Comparison of ENCODE assay signal across 26 cellular contexts in the genomic region with DNA sequence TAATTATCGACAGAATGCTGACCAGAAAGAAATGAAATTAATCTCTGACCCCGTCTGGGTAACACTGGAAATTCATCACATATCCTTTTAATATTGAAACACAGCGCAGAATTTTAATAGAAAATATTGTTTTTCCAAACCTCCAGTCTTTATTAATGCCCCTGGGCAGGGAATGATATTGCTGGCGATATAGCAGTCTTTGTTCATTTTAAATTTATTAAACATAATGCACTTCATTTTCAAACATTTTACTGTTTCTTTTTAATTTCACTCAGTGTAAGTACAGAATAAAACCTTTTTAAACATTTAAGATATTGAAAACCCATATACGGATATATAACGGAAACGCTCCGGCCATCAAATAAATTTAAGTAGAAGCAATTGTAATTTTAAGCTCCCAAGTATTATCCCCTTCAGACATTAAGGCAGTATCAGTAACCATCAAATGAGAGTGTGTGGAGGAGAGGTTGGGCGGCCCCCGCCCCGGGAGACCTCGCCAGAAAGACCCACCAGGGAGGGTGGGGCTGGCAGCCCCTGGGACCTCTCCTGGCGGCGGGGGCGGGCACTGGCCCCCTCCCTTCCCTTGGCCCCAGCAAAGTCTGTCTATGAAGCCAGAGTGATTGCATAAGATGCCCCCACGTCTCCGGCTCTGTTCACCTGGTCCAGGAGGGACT. TPM values are rescaled to one million over a fixed set of nuclear protein-coding genes. Genes with fewer than 3 reads are reported as not detected.
DNase-seq lines count a peak whose midpoint lies in the region; ATAC-seq, FAIRE-seq and TF ChIP-seq lines count a peak whose summit lies in the region.
"Had no signal": no experiment of that assay in that cellular context is flagged by ENCODE, and none has a peak within 500 bp of the region (broad histone marks: within the 10 kb centered on the region; RNA-seq: fewer than 3 reads in every experiment).

No MANE protein-coding gene starts in this region.

- no peaks in the 10 kb centered on the region for H3K9me3 ChIP-seq in upper lobe of right lung
- H3K9me3 ChIP-seq: A549, BLaER1 had no signal

- H3K4me1 ChIP-seq in upper lobe of right lung, result peaks cover 17% of the 10 kb centered on the region

- peaks cover 69% of the 10 kb centered on the region for H3K27me3 Mint-ChIP-seq in activated T-cell treated with anti-CD3 and anti-CD28 coated beads, Interleukin-2, amount 50 U/mL, for 72 hours (ENCODE audit: low read depth)
- peaks cover 78% of the 10 kb centered on the region for H3K27me3 Mint-ChIP-seq in activated T-cell treated with anti-CD3 and anti-CD28 coated beads, Interleukin-2, amount 50 U/mL, for 24 hours
- peaks cover 56% of the 10 kb centered on the region for H3K27me3 Mint-ChIP-seq in chondrocyte (ENCODE audit: low read depth)
- peaks cover 97% of the 10 kb centered on the region for H3K27me3 Mint-ChIP-seq in nephron progenitor cell (ENCODE audit: low read depth, poor library complexity)

- TF ChIP-seq CTCF in chondrocyte (IDR thresholded peaks at IDR 0.05) (no peak), nephron progenitor cell (IDR thresholded peaks at IDR 0.05) (no peak), upper lobe of right lung (IDR thresholded peaks at IDR 0.05) (no peak)

- no peaks in the 10 kb centered on the region for H3K36me3 ChIP-seq in upper lobe of right lung
- H3K36me3 ChIP-seq: BLaER1 had no signal

- H3K4me1 Mint-ChIP-seq in activated T-cell treated with anti-CD3 and anti-CD28 coated beads, Interleukin-2, amount 50 U/mL, for 72 hours (ENCODE audit: low read depth), result peaks cover 20% of the 10 kb centered on the region
- peaks cover 13% of the 10 kb centered on the region for H3K4me1 Mint-ChIP-seq in activated T-cell treated with anti-CD3 and anti-CD28 coated beads, Interleukin-2, amount 50 U/mL, for 24 hours (ENCODE audit: low read depth)
- H3K4me1 Mint-ChIP-seq in chondrocyte (ENCODE audit: low read depth), result no peaks in the 10 kb centered on the region
- peaks cover 66% of the 10 kb centered on the region for H3K4me1 Mint-ChIP-seq in nephron progenitor cell

- intact Hi-C loops in upper lobe of right lung (cut with DNase I), result no loop called here

- FAIRE-seq in G401.6 (lab: Jason Lieb, UNC), result peak; percentile 63
- FAIRE-seq: A549, GM12892, GM18507, RCC 7860 had no signal

- no peak overlapping the region for H3K4me3 Mint-ChIP-seq in activated T-cell treated with anti-CD3 and anti-CD28 coated beads, Interleukin-2, amount 50 U/mL, for 72 hours
- H3K4me3 Mint-ChIP-seq in activated T-cell treated with anti-CD3 and anti-CD28 coated beads, Interleukin-2, amount 50 U/mL, for 24 hours, result no peak overlapping the region
- H3K4me3 Mint-ChIP-seq in chondrocyte (ENCODE audit: unreplicated experiment) (no peak overlapping the region), nephron progenitor cell (peak overlapping the region; percentile 65)
- H3K4me3 Mint-ChIP-seq: CD8-positive, alpha-beta T cell had no signal

- H3K4me3 ChIP-seq in upper lobe of right lung, result no peak overlapping the region
- H3K4me3 ChIP-seq: A549, BLaER1 had no signal

- H3K27ac ChIP-seq in upper lobe of right lung, result no peak overlapping the region
- H3K27ac ChIP-seq: A549, BLaER1 had no signal

- H3K9me3 Mint-ChIP-seq in activated T-cell treated with anti-CD3 and anti-CD28 coated beads, Interleukin-2, amount 50 U/mL, for 72 hours, result no peaks in the 10 kb centered on the region
- no peaks in the 10 kb centered on the region for H3K9me3 Mint-ChIP-seq in activated T-cell treated with anti-CD3 and anti-CD28 coated beads, Interleukin-2, amount 50 U/mL, for 24 hours
- H3K9me3 Mint-ChIP-seq in chondrocyte (ENCODE audit: low read depth) (no peaks in the 10 kb centered on the region), nephron progenitor cell (no peaks in the 10 kb centered on the region)
- H3K9me3 Mint-ChIP-seq: CD8-positive, alpha-beta T cell had no signal

- no peak for ATAC-seq in activated T-cell treated with anti-CD3 and anti-CD28 coated beads, Interleukin-2, amount 50 U/mL, for 72 hours (replicated peaks in 1 of 2)
- ATAC-seq in GM21528 (IDR thresholded peaks at IDR 0.05; ENCODE audit: low FRiP score, unreplicated experiment) (no peak), upper lobe of right lung (no peak)
- ATAC-seq: A549; CD8-positive, alpha-beta T cell had no signal

- DNase-seq in activated T-cell treated with anti-CD3 and anti-CD28 coated beads, Interleukin-2, amount 50 U/mL, for 72 hours, result no peak
- DNase-seq in activated T-cell treated with anti-CD3 and anti-CD28 coated beads, Interleukin-2, amount 50 U/mL, for 24 hours, result no peak
- DNase-seq in chondrocyte (ENCODE audit: low spot score), result no peak
- DNase-seq in nephron progenitor cell, result no peak
- no peak for DNase-seq in SKM-1 treated with dmso at 0.1 percent for 144 hours (lab: John Stamatoyannopoulos, UW; ENCODE audit: unreplicated experiment)
- DNase-seq in upper lobe of right lung, result no peak
- DNase-seq: Calu3; CD8-positive, alpha-beta T cell; DMS53; EL; KG1; MV-4-11; NCI-H1694 treated with DMSO at 0.1 percent for 48 hours; NCI-H510A; NCI-H748 treated with DMSO at 0.1 percent for 48 hours; NK-92 treated with Interleukin-12 subunit alpha and Interleukin-12 subunit beta, amount 100 ng/mL, for 24 hours; Right ventricle myocardium superior had no signal

- H3K36me3 Mint-ChIP-seq in activated T-cell treated with anti-CD3 and anti-CD28 coated beads, Interleukin-2, amount 50 U/mL, for 72 hours (ENCODE audit: insufficient read depth in 2 of 2), result peaks cover 1% of the 10 kb centered on the region in 2 donors
- no peaks in the 10 kb centered on the region for H3K36me3 Mint-ChIP-seq in activated T-cell treated with anti-CD3 and anti-CD28 coated beads, Interleukin-2, amount 50 U/mL, for 24 hours (ENCODE audit: low read depth)
- H3K36me3 Mint-ChIP-seq in chondrocyte (ENCODE audit: low read depth) (peaks cover 4% of the 10 kb centered on the region), nephron progenitor cell (ENCODE audit: low read depth) (no peaks in the 10 kb centered on the region)
- H3K36me3 Mint-ChIP-seq: CD8-positive, alpha-beta T cell had no signal

- peaks cover 100% of the 10 kb centered on the region for H3K27me3 ChIP-seq in upper lobe of right lung

- peak overlapping the region; percentile 77 for H3K27ac Mint-ChIP-seq in activated T-cell treated with anti-CD3 and anti-CD28 coated beads, Interleukin-2, amount 50 U/mL, for 72 hours
- H3K27ac Mint-ChIP-seq in activated T-cell treated with anti-CD3 and anti-CD28 coated beads, Interleukin-2, amount 50 U/mL, for 24 hours, result no peak overlapping the region
- H3K27ac Mint-ChIP-seq in chondrocyte (ENCODE audit: unreplicated experiment) (peak overlapping the region; percentile 41), nephron progenitor cell (no peak overlapping the region)
- H3K27ac Mint-ChIP-seq: CD8-positive, alpha-beta T cell had no signal

RNA-seq across cellular contexts. Expression of a gene that starts 10.8 kb away (rescaled TPM):
- total RNA-seq in activated T-cell treated with anti-CD3 and anti-CD28 coated beads, Interleukin-2, amount 50 U/mL, for 72 hours, result not detected
- total RNA-seq in chondrocyte (not detected in 3 replicates), upper lobe of right lung (not detected)
- total RNA-seq: Calu3; CD8-positive, alpha-beta T cell; H4; OCI-LY7; Right ventricle myocardium superior had no signal

Comparison
In these comparisons a context has a peak if more than half of its experiments do, and no peak if none do; other contexts are left out.
1. H3K27ac Mint-ChIP-seq: peak in activated T-cell treated with anti-CD3 and anti-CD28 coated beads, Interleukin-2, amount 50 U/mL, for 72 hours (single experiment) and chondrocyte (single experiment); none in activated T-cell treated with anti-CD3 and anti-CD28 coated beads, Interleukin-2, amount 50 U/mL, for 24 hours (single experiment) and nephron progenitor cell (single experiment).